1 cellular context compared by ENCODE assay signal in the genomic region with DNA sequence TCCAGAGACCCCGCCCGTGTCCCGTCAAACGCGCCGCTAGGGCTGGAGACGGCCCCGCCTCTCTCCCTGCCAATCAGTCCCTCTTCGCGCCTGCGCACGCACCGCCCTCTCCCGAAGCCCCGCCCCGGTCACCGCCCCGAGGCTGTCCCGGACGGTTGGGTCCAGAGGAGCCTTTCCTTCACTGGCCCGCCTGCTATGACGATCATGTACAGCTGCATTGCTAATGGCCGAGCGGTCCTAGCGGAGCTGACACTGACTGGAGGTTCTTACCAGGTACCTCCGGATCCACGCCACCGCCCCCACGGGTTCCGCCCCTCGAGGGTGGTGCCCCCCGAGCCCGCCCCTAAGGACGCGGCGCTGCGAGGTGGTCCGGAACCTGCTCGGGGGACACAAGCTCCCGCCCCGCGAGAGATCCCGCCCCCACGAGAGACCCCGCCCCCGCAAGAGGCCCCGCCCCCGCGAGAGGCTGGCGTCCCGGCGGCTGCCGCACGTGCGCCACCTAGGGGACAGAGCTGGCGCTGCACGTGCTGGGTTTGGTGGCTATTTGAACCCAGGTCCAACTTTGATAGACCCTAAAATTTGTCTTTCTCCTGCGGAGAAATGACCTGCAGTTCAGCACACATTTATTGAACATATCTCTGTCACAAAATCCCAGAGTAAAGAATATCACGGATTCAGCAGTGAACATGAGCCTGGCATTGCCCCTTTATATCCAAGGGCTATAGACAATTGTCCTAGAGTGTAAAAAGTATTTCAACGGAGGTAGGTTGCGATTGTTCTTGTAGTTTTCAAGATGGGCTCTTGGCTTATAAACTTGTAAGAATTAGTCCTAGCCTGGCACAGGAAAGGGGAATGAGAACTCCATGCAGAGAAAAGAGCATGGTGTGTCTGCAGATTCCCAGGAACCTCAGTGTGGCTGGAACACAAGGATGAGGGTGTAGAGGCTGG.
TF ChIP-seq lines count a peak whose summit lies in the region.

No MANE protein-coding gene starts in this region.

TF ChIP-seq in HepG2, 621 proteins besides CTCF, POLR2A, EP300 and RAD21 (continued from another document and continues in another):
- TF ChIP-seq, protein P1, sequence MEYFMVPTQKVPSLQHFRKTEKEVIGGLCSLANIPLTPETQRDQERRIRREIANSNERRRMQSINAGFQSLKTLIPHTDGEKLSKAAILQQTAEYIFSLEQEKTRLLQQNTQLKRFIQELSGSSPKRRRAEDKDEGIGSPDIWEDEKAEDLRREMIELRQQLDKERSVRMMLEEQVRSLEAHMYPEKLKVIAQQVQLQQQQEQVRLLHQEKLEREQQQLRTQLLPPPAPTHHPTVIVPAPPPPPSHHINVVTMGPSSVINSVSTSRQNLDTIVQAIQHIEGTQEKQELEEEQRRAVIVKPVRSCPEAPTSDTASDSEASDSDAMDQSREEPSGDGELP (IDR thresholded peaks at IDR 0.05; ENCODE audit: borderline replicate concordance, low read depth), result peak; percentile 46; the same call in 1 of the 2 replicates
- TF ChIP-seq SALL1 (CRISPR knock-in tag; IDR thresholded peaks at IDR 0.05) (peak; percentile 66; the same call in 1 of the 2 replicates), ZFX (CRISPR knock-in tag; IDR thresholded peaks at IDR 0.05; ENCODE audit: low read depth) (0 out of 2 replicates have a peak, but pooled peaks have one; percentile 3), HNF4G (IDR thresholded peaks at IDR 0.05; ENCODE audit: borderline replicate concordance, low read depth, low read length) (0 out of 2 replicates have a peak, but pooled peaks have one; percentile 23), HNF4G (CRISPR knock-in tag; IDR thresholded peaks at IDR 0.05; ENCODE audit: borderline replicate concordance, low read depth) (no peak), ZNF17 (CRISPR knock-in tag; IDR thresholded peaks at IDR 0.05) (no peak), ZNF180 (CRISPR knock-in tag; IDR thresholded peaks at IDR 0.05; ENCODE audit: borderline replicate concordance, low read depth) (no peak), HNRNPLL (IDR thresholded peaks at IDR 0.05; ENCODE audit: low read depth, low read length, poor library complexity, severe bottlenecking) (peak; percentile 47), MXI1 (IDR thresholded peaks at IDR 0.05; ENCODE audit: borderline replicate concordance, low read depth, low read length) (0 out of 3 replicates have a peak, but pooled peaks have one; percentile 29), GABPB1 (CRISPR knock-in tag; IDR thresholded peaks at IDR 0.05) (peak; percentile 85), ZNF879 (CRISPR knock-in tag; IDR thresholded peaks at IDR 0.05) (no peak), SMARCE1 (IDR thresholded peaks at IDR 0.05; ENCODE audit: borderline replicate concordance) (no peak), SP4 (CRISPR knock-in tag; IDR thresholded peaks at IDR 0.05) (peak; percentile 99), KMT2A (CRISPR knock-in tag; IDR thresholded peaks at IDR 0.05) (no peak), NCOA2 (CRISPR knock-in tag; IDR thresholded peaks at IDR 0.05) (no peak), AHR (CRISPR knock-in tag; IDR thresholded peaks at IDR 0.05) (0 out of 2 replicates have a peak, but pooled peaks have one; percentile 21), ASH2L (IDR thresholded peaks at IDR 0.05; ENCODE audit: insufficient read length, low read depth, low read length) (peak; percentile 48), FOSL2 (CRISPR knock-in tag; IDR thresholded peaks at IDR 0.05) (no peak), TEAD3 (CRISPR knock-in tag; optimal IDR thresholded peaks at IDR 0.05; ENCODE audit: borderline replicate concordance) (peak; percentile 29), STAG1 (CRISPR knock-in tag; IDR thresholded peaks at IDR 0.05) (peak; percentile 28; the same call in 1 of the 2 replicates), SRF (IDR thresholded peaks at IDR 0.05; ENCODE audit: low read depth, low read length) (no peak), LCORL (IDR thresholded peaks at IDR 0.05) (no peak), LCORL (CRISPR knock-in tag; IDR thresholded peaks at IDR 0.05) (peak; percentile 43; the same call in 1 of the 2 replicates), U2AF2 (IDR thresholded peaks at IDR 0.05; ENCODE audit: low read depth, low read length) (no peak), ZNF768 (CRISPR knock-in tag; IDR thresholded peaks at IDR 0.05) (0 out of 2 replicates have a peak, but pooled peaks have one; percentile 25), GLI4 (CRISPR knock-in tag; IDR thresholded peaks at IDR 0.05; ENCODE audit: borderline replicate concordance) (no peak), RFX5 (IDR thresholded peaks at IDR 0.05; ENCODE audit: low read depth, low read length) (peak; percentile 66), GABPA (IDR thresholded peaks at IDR 0.05; ENCODE audit: low read depth, low read length) (no peak), GABPA (CRISPR knock-in tag; IDR thresholded peaks at IDR 0.05; ENCODE audit: low read depth) (peak; percentile 57; the same call in 1 of the 2 replicates), MIXL1 (CRISPR knock-in tag; IDR thresholded peaks at IDR 0.05) (no peak)
- TF ChIP-seq, protein P2, sequence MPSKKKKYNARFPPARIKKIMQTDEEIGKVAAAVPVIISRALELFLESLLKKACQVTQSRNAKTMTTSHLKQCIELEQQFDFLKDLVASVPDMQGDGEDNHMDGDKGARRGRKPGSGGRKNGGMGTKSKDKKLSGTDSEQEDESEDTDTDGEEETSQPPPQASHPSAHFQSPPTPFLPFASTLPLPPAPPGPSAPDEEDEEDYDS (CRISPR knock-in tag; IDR thresholded peaks at IDR 0.05), result 0 out of 2 replicates have a peak, but pooled peaks have one; percentile 44
- TF ChIP-seq, protein P3, sequence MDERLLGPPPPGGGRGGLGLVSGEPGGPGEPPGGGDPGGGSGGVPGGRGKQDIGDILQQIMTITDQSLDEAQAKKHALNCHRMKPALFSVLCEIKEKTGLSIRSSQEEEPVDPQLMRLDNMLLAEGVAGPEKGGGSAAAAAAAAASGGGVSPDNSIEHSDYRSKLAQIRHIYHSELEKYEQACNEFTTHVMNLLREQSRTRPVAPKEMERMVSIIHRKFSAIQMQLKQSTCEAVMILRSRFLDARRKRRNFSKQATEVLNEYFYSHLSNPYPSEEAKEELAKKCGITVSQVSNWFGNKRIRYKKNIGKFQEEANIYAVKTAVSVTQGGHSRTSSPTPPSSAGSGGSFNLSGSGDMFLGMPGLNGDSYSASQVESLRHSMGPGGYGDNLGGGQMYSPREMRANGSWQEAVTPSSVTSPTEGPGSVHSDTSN (CRISPR knock-in tag; IDR thresholded peaks at IDR 0.05), result peak; percentile 84
- TF ChIP-seq, protein P4, sequence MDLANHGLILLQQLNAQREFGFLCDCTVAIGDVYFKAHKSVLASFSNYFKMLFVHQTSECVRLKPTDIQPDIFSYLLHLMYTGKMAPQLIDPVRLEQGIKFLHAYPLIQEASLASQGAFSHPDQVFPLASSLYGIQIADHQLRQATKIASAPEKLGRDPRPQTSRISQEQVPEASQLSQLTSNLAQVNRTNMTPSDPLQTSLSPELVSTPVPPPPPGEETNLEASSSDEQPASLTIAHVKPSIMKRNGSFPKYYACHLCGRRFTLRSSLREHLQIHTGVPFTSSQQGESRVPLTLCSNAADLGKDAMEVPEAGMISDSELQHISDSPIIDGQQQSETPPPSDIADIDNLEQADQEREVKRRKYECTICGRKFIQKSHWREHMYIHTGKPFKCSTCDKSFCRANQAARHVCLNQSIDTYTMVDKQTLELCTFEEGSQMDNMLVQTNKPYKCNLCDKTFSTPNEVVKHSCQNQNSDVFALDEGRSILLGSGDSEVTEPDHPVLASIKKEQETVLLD (CRISPR knock-in tag; IDR thresholded peaks at IDR 0.05; ENCODE audit: low read depth), result no peak
- TF ChIP-seq, protein P5, sequence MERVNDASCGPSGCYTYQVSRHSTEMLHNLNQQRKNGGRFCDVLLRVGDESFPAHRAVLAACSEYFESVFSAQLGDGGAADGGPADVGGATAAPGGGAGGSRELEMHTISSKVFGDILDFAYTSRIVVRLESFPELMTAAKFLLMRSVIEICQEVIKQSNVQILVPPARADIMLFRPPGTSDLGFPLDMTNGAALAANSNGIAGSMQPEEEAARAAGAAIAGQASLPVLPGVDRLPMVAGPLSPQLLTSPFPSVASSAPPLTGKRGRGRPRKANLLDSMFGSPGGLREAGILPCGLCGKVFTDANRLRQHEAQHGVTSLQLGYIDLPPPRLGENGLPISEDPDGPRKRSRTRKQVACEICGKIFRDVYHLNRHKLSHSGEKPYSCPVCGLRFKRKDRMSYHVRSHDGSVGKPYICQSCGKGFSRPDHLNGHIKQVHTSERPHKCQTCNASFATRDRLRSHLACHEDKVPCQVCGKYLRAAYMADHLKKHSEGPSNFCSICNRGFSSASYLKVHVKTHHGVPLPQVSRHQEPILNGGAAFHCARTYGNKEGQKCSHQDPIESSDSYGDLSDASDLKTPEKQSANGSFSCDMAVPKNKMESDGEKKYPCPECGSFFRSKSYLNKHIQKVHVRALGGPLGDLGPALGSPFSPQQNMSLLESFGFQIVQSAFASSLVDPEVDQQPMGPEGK (CRISPR knock-in tag; IDR thresholded peaks at IDR 0.05), result peak; percentile 81
- TF ChIP-seq, protein P6, sequence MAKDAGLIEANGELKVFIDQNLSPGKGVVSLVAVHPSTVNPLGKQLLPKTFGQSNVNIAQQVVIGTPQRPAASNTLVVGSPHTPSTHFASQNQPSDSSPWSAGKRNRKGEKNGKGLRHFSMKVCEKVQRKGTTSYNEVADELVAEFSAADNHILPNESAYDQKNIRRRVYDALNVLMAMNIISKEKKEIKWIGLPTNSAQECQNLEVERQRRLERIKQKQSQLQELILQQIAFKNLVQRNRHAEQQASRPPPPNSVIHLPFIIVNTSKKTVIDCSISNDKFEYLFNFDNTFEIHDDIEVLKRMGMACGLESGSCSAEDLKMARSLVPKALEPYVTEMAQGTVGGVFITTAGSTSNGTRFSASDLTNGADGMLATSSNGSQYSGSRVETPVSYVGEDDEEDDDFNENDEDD (CRISPR knock-in tag; IDR thresholded peaks at IDR 0.05; ENCODE audit: borderline replicate concordance), result peak; percentile 23; the same call in 1 of the 2 replicates
- TF ChIP-seq, protein P7, sequence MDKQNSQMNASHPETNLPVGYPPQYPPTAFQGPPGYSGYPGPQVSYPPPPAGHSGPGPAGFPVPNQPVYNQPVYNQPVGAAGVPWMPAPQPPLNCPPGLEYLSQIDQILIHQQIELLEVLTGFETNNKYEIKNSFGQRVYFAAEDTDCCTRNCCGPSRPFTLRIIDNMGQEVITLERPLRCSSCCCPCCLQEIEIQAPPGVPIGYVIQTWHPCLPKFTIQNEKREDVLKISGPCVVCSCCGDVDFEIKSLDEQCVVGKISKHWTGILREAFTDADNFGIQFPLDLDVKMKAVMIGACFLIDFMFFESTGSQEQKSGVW (CRISPR knock-in tag; IDR thresholded peaks at IDR 0.05; ENCODE audit: borderline replicate concordance), result no peak
- TF ChIP-seq, protein P8, sequence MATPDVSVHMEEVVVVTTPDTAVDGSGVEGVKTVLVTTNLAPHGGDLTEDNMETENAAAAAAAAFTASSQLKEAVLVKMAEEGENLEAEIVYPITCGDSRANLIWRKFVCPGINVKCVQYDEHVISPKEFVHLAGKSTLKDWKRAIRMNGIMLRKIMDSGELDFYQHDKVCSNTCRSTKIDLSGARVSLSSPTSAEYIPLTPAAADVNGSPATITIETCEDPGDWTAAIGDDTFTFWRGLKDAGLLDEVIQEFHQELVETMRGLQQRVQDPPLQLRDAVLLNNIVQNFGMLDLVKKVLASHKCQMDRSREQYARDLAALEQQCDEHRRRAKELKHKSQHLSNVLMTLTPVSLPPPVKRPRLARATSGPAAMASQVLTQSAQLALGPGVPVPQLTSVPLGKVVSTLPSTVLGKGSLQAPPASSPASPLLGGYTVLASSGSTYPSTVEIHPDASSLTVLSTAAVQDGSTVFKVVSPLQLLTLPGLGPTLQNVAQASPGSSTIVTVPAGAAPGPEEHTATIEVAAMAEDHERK (CRISPR knock-in tag; IDR thresholded peaks at IDR 0.05; ENCODE audit: low read depth), result no peak
- TF ChIP-seq, protein P9, sequence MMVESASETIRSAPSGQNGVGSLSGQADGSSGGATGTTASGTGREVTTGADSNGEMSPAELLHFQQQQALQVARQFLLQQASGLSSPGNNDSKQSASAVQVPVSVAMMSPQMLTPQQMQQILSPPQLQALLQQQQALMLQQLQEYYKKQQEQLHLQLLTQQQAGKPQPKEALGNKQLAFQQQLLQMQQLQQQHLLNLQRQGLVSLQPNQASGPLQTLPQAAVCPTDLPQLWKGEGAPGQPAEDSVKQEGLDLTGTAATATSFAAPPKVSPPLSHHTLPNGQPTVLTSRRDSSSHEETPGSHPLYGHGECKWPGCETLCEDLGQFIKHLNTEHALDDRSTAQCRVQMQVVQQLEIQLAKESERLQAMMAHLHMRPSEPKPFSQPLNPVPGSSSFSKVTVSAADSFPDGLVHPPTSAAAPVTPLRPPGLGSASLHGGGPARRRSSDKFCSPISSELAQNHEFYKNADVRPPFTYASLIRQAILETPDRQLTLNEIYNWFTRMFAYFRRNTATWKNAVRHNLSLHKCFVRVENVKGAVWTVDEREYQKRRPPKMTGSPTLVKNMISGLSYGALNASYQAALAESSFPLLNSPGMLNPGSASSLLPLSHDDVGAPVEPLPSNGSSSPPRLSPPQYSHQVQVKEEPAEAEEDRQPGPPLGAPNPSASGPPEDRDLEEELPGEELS (CRISPR knock-in tag; IDR thresholded peaks at IDR 0.05), result no peak
- TF ChIP-seq, protein P10, sequence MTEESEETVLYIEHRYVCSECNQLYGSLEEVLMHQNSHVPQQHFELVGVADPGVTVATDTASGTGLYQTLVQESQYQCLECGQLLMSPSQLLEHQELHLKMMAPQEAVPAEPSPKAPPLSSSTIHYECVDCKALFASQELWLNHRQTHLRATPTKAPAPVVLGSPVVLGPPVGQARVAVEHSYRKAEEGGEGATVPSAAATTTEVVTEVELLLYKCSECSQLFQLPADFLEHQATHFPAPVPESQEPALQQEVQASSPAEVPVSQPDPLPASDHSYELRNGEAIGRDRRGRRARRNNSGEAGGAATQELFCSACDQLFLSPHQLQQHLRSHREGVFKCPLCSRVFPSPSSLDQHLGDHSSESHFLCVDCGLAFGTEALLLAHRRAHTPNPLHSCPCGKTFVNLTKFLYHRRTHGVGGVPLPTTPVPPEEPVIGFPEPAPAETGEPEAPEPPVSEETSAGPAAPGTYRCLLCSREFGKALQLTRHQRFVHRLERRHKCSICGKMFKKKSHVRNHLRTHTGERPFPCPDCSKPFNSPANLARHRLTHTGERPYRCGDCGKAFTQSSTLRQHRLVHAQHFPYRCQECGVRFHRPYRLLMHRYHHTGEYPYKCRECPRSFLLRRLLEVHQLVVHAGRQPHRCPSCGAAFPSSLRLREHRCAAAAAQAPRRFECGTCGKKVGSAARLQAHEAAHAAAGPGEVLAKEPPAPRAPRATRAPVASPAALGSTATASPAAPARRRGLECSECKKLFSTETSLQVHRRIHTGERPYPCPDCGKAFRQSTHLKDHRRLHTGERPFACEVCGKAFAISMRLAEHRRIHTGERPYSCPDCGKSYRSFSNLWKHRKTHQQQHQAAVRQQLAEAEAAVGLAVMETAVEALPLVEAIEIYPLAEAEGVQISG (CRISPR knock-in tag; IDR thresholded peaks at IDR 0.05), result peak; percentile 50; the same call in 1 of the 2 replicates
- TF ChIP-seq, protein P11, sequence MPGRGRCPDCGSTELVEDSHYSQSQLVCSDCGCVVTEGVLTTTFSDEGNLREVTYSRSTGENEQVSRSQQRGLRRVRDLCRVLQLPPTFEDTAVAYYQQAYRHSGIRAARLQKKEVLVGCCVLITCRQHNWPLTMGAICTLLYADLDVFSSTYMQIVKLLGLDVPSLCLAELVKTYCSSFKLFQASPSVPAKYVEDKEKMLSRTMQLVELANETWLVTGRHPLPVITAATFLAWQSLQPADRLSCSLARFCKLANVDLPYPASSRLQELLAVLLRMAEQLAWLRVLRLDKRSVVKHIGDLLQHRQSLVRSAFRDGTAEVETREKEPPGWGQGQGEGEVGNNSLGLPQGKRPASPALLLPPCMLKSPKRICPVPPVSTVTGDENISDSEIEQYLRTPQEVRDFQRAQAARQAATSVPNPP (CRISPR knock-in tag; IDR thresholded peaks at IDR 0.05), result no peak
